23 cellular contexts compared by ENCODE assay signal in genomic region chr20:40942775-40943174, GRCh38.
"Had no signal": no experiment of that assay in that cellular context is flagged by ENCODE, and none has a peak within 500 bp of the region (broad histone marks: within the 10 kb centered on the region; RNA-seq: fewer than 3 reads in every experiment).

No MANE protein-coding gene starts in this region.

- DNase-seq: activated CD4-positive, alpha-beta T cell treated with anti-CD3 and anti-CD28 coated beads for 1 hour; activated CD4-positive, alpha-beta T cell treated with anti-CD3 and anti-CD28 coated beads, Interleukin-2, amount 50 U/mL, for 1 hour; activated CD8-positive, alpha-beta memory T cell treated with anti-CD3 and anti-CD28 coated beads for 24 hours; activated naive CD4-positive, alpha-beta T cell treated with Interleukin-2 at 50 U/mL for 16 hours; activated naive CD8-positive, alpha-beta T cell treated with anti-CD3 and anti-CD28 coated beads for 36 hours; activated T-cell treated with anti-CD3 and anti-CD28 coated beads, Interleukin-2, amount 50 U/mL, for 48 hours; cerebellar nuclear complex; cortex of kidney; head of caudate nucleus; hypothalamus; left ventricle myocardium superior; ovary; stimulated activated CD4-positive, alpha-beta T cell treated with anti-CD3 and anti-CD28 coated beads, Interleukin-4, amount 100 ng/mL, for 1 hour; stimulated activated naive CD4-positive, alpha-beta T cell; testis had no signal

- H3K27ac Mint-ChIP-seq: activated naive CD8-positive, alpha-beta T cell treated with anti-CD3 and anti-CD28 coated beads for 36 hours; natural killer cell treated with Interleukin-12 subunit alpha and Interleukin-12 subunit beta and Interleukin-15 and Interleukin-18, amount 100 ng/mL, for 72 hours; T-helper 2 cell treated with Interferon-gamma antibody and Interleukin-4, amounts not matched to agents 5 μg/mL and 100 μg/mL, for 36 hours; type B pancreatic cell had no signal

- H3K4me1 ChIP-seq: gastroesophageal sphincter, prostate gland, testis had no signal

- H3K9me3 ChIP-seq: gastroesophageal sphincter, ovary, prostate gland, testis had no signal

- H3K4me3 Mint-ChIP-seq: activated naive CD8-positive, alpha-beta T cell treated with anti-CD3 and anti-CD28 coated beads for 36 hours; memory B cell; natural killer cell treated with Interleukin-12 subunit alpha and Interleukin-12 subunit beta and Interleukin-15 and Interleukin-18, amount 100 ng/mL, for 72 hours; T-helper 2 cell treated with Interferon-gamma antibody and Interleukin-4, amounts not matched to agents 5 μg/mL and 100 μg/mL, for 36 hours; type B pancreatic cell had no signal

- H3K36me3 ChIP-seq: gastroesophageal sphincter, ovary, prostate gland had no signal

- H3K27me3 Mint-ChIP-seq: activated naive CD8-positive, alpha-beta T cell treated with anti-CD3 and anti-CD28 coated beads for 36 hours had no signal

- H3K4me3 ChIP-seq: gastroesophageal sphincter, ovary, prostate gland, testis had no signal

- H3K27ac ChIP-seq: epithelial cell of prostate, gastroesophageal sphincter, ovary, prostate gland, testis had no signal

- H3K36me3 Mint-ChIP-seq: activated naive CD8-positive, alpha-beta T cell treated with anti-CD3 and anti-CD28 coated beads for 36 hours; natural killer cell treated with Interleukin-12 subunit alpha and Interleukin-12 subunit beta and Interleukin-15 and Interleukin-18, amount 100 ng/mL, for 72 hours; type B pancreatic cell had no signal

- H3K9me3 Mint-ChIP-seq: activated naive CD8-positive, alpha-beta T cell treated with anti-CD3 and anti-CD28 coated beads for 36 hours; memory B cell; natural killer cell treated with Interleukin-12 subunit alpha and Interleukin-12 subunit beta and Interleukin-15 and Interleukin-18, amount 100 ng/mL, for 72 hours; T-helper 2 cell treated with Interferon-gamma antibody and Interleukin-4, amounts not matched to agents 5 μg/mL and 100 μg/mL, for 36 hours; type B pancreatic cell had no signal

- FAIRE-seq: islet of Langerhans had no signal

- ATAC-seq: gastroesophageal sphincter; left ventricle myocardium superior; natural killer cell treated with Interleukin-12 subunit alpha and Interleukin-12 subunit beta and Interleukin-15 and Interleukin-18, amount 100 ng/mL, for 72 hours had no signal

- H3K4me1 Mint-ChIP-seq: activated naive CD8-positive, alpha-beta T cell treated with anti-CD3 and anti-CD28 coated beads for 36 hours had no signal

- H3K27me3 ChIP-seq: ovary, testis had no signal
